In genomic region chr10:86648706-86649426, GRCh38 we compare ENCODE assay signal across 9 cellular contexts. TPM values are rescaled to one million over a fixed set of nuclear protein-coding genes. Genes with fewer than 3 reads are reported as not detected.
DNase-seq lines count a peak whose midpoint lies in the region; ATAC-seq and TF ChIP-seq lines count a peak whose summit lies in the region.
"Had no signal": no experiment of that assay in that cellular context is flagged by ENCODE, and none has a peak within 500 bp of the region (broad histone marks: within the 10 kb centered on the region; RNA-seq: fewer than 3 reads in every experiment).

No MANE protein-coding gene starts in this region.

- no peak overlapping the region for H3K27ac ChIP-seq in mesenchymal stem cell (ENCODE audit: low read length, poor library complexity, severe bottlenecking)

- no peaks in the 10 kb centered on the region for H3K79me1 ChIP-seq in mesenchymal stem cell (replicated peaks; ENCODE audit: low read length, poor library complexity, severe bottlenecking)

- peaks cover 32% of the 10 kb centered on the region for H3K4me1 ChIP-seq in mesenchymal stem cell (ENCODE audit: control insufficient read depth, insufficient read depth, low read depth, low read length)

- H3K9ac ChIP-seq in mesenchymal stem cell (ENCODE audit: low read length), result no peak overlapping the region

- peak overlapping the region in 1 of 2 experiments; percentile 28 for H3K18ac ChIP-seq in mesenchymal stem cell (ENCODE audit: low read depth in 1 of 2, low read length in 2 of 2)

- H4K8ac ChIP-seq in mesenchymal stem cell (ENCODE audit: low read length), result peak overlapping the region; percentile 7

- ATAC-seq in HG02840 (IDR thresholded peaks at IDR 0.05; ENCODE audit: low FRiP score, unreplicated experiment), result no peak

- H3K27me3 ChIP-seq in mesenchymal stem cell (ENCODE audit: control insufficient read depth in 1 of 2, insufficient read depth in 1 of 2, low read length in 2 of 2), result peaks cover 0 to 5% of the 10 kb centered on the region in 2 experiments

- no peaks in the 10 kb centered on the region for H3K36me3 ChIP-seq in mesenchymal stem cell (ENCODE audit: control insufficient read depth in 1 of 2, insufficient read depth in 2 of 2, low read depth in 1 of 2, low read length in 2 of 2)

- no peak overlapping the region for H3K23ac ChIP-seq in mesenchymal stem cell (ENCODE audit: low read length in 2 of 2)

- peak overlapping the region in 1 of 2 experiments; percentile 31 for H2BK12ac ChIP-seq in mesenchymal stem cell (ENCODE audit: low read length in 2 of 2)

- H3K4me3 ChIP-seq in choroid plexus epithelial cell (ENCODE audit: low read depth, low read length) (no peak overlapping the region), mesenchymal stem cell (ENCODE audit: insufficient read depth in 1 of 2, low read depth in 1 of 2, low read length in 2 of 2) (no peak overlapping the region)

- H2BK120ac ChIP-seq in mesenchymal stem cell (ENCODE audit: low read depth, low read length), result peak overlapping the region; percentile 6

- in situ Hi-C loops in ACHN (cut with HindIII; ENCODE audit: low pct_ligation_motif_present, low pct_unique_long_range_greater_than_20kb, low sequenced_read_pairs), result no loop called here

- DNase-seq in ACHN (peak; percentile 13), HPDE6-E6E7 (ENCODE audit: extremely low spot score) (peak; percentile 53), choroid plexus epithelial cell (ENCODE audit: low read depth) (peak; percentile 51), mesenchymal stem cell (peak; percentile 63), GM19238 (ENCODE audit: insufficient read length, low spot score) (no peak), NCI-H1092 treated with DMSO at 0.1 percent for 48 hours (lab: John Stamatoyannopoulos, UW) (no peak), CD1c-positive myeloid dendritic cell (ENCODE audit: extremely low spot score) (no peak)
- DNase-seq: SHP77 had no signal

- no peaks in the 10 kb centered on the region for H3K9me3 ChIP-seq in mesenchymal stem cell (ENCODE audit: control insufficient read depth, low read length)

- H3K14ac ChIP-seq in mesenchymal stem cell (ENCODE audit: low read length in 2 of 2), result peak overlapping the region in 1 of 2 experiments; percentile 53

- H3K4ac ChIP-seq in mesenchymal stem cell (ENCODE audit: low read depth in 1 of 2, low read length in 2 of 2), result no peak overlapping the region

- H2BK5ac ChIP-seq in mesenchymal stem cell (ENCODE audit: low read depth, low read length, poor library complexity, severe bottlenecking), result peak overlapping the region; percentile 9

- no peak overlapping the region for H4K91ac ChIP-seq in mesenchymal stem cell (ENCODE audit: low read length)

- no peak overlapping the region for H2AFZ ChIP-seq in mesenchymal stem cell (ENCODE audit: low read depth, low read length)

- no peak overlapping the region for H3K4me2 ChIP-seq in mesenchymal stem cell (ENCODE audit: low read length, poor library complexity, severe bottlenecking)

- peak overlapping the region; percentile 3 for H2AK5ac ChIP-seq in mesenchymal stem cell (ENCODE audit: low read length, severe bottlenecking)

- H2BK15ac ChIP-seq in mesenchymal stem cell (ENCODE audit: low read depth, poor library complexity, severe bottlenecking), result peak overlapping the region; percentile 34

- WGBS in mesenchymal stem cell, result 75% methylated on average over 9 of the region's 9 CpGs

- no peak for TF ChIP-seq CTCF in choroid plexus epithelial cell (conservative IDR thresholded peaks at IDR 0.05; ENCODE audit: low read depth, low read length)

RNA-seq across cellular contexts. Expression of gene OPN4, which starts 5.5 kb away (rescaled TPM):
- polyA plus RNA-seq in mesenchymal stem cell (2013, experiment 1 of 2), result not detected
- polyA plus RNA-seq in mesenchymal stem cell (2013, experiment 2 of 2), result not detected

RNA-seq across cellular contexts. Expression of gene LDB3, which starts 19.4 kb away (rescaled TPM):
- polyA plus RNA-seq in mesenchymal stem cell (2013, experiment 1 of 2), result 0.03 TPM
- polyA plus RNA-seq in mesenchymal stem cell (2013, experiment 2 of 2), result 0.03 TPM

Comparison
In these comparisons a context has a peak if more than half of its experiments do, and no peak if none do; other contexts are left out.
1. DNase-seq: peak in ACHN (single experiment), HPDE6-E6E7 (single experiment), choroid plexus epithelial cell (single experiment) and mesenchymal stem cell (single experiment); none in GM19238 (single experiment), NCI-H1092 treated with DMSO at 0.1 percent for 48 hours (single experiment) and CD1c-positive myeloid dendritic cell (single experiment).